ENCODE assay signal across 2 cellular contexts in genomic region chr3:45915518-45916231, GRCh38.
TF ChIP-seq lines count a peak whose summit lies in the region.

No MANE protein-coding gene starts in this region.

TF ChIP-seq in H1, 55 proteins besides CTCF, POLR2A, EP300 and RAD21 (continued from another document):
- no peak for TF ChIP-seq CREB1 (IDR thresholded peaks at IDR 0.05)
- no peak for TF ChIP-seq POLR2AphosphoS5 (IDR thresholded peaks at IDR 0.05; ENCODE audit: low read depth, low read length)

TF ChIP-seq in HEK293T, 16 proteins besides CTCF, POLR2A, EP300 and RAD21 (continued from another document):
- TF ChIP-seq PKNOX1 (IDR thresholded peaks at IDR 0.05): no peak
- no peak for TF ChIP-seq NFRKB (IDR thresholded peaks at IDR 0.05)
- TF ChIP-seq FOXM1 (IDR thresholded peaks at IDR 0.05; ENCODE audit: borderline replicate concordance): no peak
